29 cellular contexts compared by ENCODE assay signal in the genomic region with DNA sequence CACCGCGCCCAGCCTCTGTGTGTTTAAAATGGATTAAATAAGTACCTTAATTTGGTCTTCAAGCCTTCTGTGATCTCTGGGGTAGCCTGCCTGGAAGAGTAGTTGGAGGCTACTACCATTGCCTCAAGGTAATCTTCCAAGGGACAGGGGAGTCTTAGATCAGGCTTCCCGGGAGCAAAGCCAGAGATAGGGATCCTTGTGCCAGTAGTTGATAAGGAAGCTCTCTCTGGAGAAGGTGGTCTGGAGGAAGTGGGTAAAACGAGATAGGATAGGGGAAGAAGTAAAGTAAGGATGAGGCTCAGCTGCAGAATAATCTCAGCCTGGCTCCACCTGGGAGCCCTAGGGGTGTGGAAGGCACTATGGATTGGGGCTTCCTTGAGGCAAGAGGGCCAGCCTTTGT.
"Had no signal": no experiment of that assay in that cellular context is flagged by ENCODE, and none has a peak within 500 bp of the region (broad histone marks: within the 10 kb centered on the region; RNA-seq: fewer than 3 reads in every experiment).

No MANE protein-coding gene starts in this region.

- H3K27me3 ChIP-seq: left lung, right atrium auricular region, right lobe of liver, suprapubic skin, upper lobe of right lung had no signal

- H3K36me3 ChIP-seq: left lung, lower lobe of right lung, right atrium auricular region, right lobe of liver, suprapubic skin, thoracic aorta, tibial artery, upper lobe of right lung had no signal

- ATAC-seq: left lung; lower lobe of right lung; naive thymus-derived CD8-positive, alpha-beta T cell; right lobe of liver; stimulated activated memory B cell treated with anti-CD40 and anti-IgM and Interleukin-4, amounts not matched to agents 10 μg/mL and 1 μg/mL and 100 μg/mL, for 72 hours; upper lobe of right lung had no signal

- H3K4me3 Mint-ChIP-seq: immature natural killer cell; naive thymus-derived CD8-positive, alpha-beta T cell; nephron; neural crest cell; stimulated activated memory B cell treated with anti-CD40 and anti-IgM and Interleukin-4, amounts not matched to agents 10 μg/mL and 1 μg/mL and 100 μg/mL, for 72 hours had no signal

- H3K27ac ChIP-seq: left lung, lower lobe of right lung, right atrium auricular region, right lobe of liver, suprapubic skin, thoracic aorta, tibial artery, upper lobe of right lung had no signal

- H3K36me3 Mint-ChIP-seq: immature natural killer cell; naive thymus-derived CD8-positive, alpha-beta T cell; stimulated activated memory B cell treated with anti-CD40 and anti-IgM and Interleukin-4, amounts not matched to agents 10 μg/mL and 1 μg/mL and 100 μg/mL, for 72 hours had no signal

- H3K4me2 ChIP-seq: smooth muscle cell had no signal

- H3K9me3 Mint-ChIP-seq: immature natural killer cell; naive thymus-derived CD8-positive, alpha-beta T cell; nephron; neural crest cell; stimulated activated memory B cell treated with anti-CD40 and anti-IgM and Interleukin-4, amounts not matched to agents 10 μg/mL and 1 μg/mL and 100 μg/mL, for 72 hours had no signal

- H3K27ac Mint-ChIP-seq: immature natural killer cell; nephron; progenitor cell of endocrine pancreas; stimulated activated memory B cell treated with anti-CD40 and anti-IgM and Interleukin-4, amounts not matched to agents 10 μg/mL and 1 μg/mL and 100 μg/mL, for 72 hours had no signal

- H3K4me3 ChIP-seq: left lung, lower lobe of right lung, right atrium auricular region, right lobe of liver, smooth muscle cell, suprapubic skin, thoracic aorta, tibial artery, upper lobe of right lung had no signal

- FAIRE-seq: islet of Langerhans, kidney, urothelium cell line had no signal

- H3K4me1 Mint-ChIP-seq: immature natural killer cell; neural crest cell; stimulated activated memory B cell treated with anti-CD40 and anti-IgM and Interleukin-4, amounts not matched to agents 10 μg/mL and 1 μg/mL and 100 μg/mL, for 72 hours had no signal

- DNase-seq: head of caudate nucleus; hippocampal formation; immature natural killer cell; kidney; left colon; left lung; lower lobe of right lung; mammary epithelial cell; naive thymus-derived CD8-positive, alpha-beta T cell; nucleus accumbens; right lobe of liver; stimulated activated CD4-positive, alpha-beta T cell treated with anti-CD3 and anti-CD28 coated beads, Interleukin-1b, Interleukin-23, amount 100 ng/mL, for 48 hours; stimulated activated CD4-positive, alpha-beta T cell treated with anti-CD3 and anti-CD28 coated beads, Interleukin-2, amount 100 ng/mL, for 48 hours; stimulated activated CD4-positive, alpha-beta T cell treated with anti-CD3 and anti-CD28 coated beads, Interleukin-4, amount 100 ng/mL, for 4 hours; stimulated activated CD8-positive, alpha-beta memory T cell treated with anti-CD3 and anti-CD28 coated beads, Interleukin-4, amount 100 ng/mL, for 48 hours; stimulated activated naive CD4-positive, alpha-beta T cell treated with Interleukin-2 at 50 U/mL for 16 hours; tibial artery; trophoblast cell; upper lobe of right lung had no signal

- H3K9me3 ChIP-seq: left lung, lower lobe of right lung, right atrium auricular region, right lobe of liver, suprapubic skin, thoracic aorta, tibial artery, upper lobe of right lung had no signal
